11 cellular contexts compared by ENCODE assay signal in genomic region chr11:59152312-59152967, GRCh38. TPM values are rescaled to one million over a fixed set of nuclear protein-coding genes. Genes with fewer than 3 reads are reported as not detected.
DNase-seq lines count a peak whose midpoint lies in the region; ATAC-seq and TF ChIP-seq lines count a peak whose summit lies in the region.
"Had no signal": no experiment of that assay in that cellular context is flagged by ENCODE, and none has a peak within 500 bp of the region (broad histone marks: within the 10 kb centered on the region; RNA-seq: fewer than 3 reads in every experiment).

No MANE protein-coding gene starts in this region.

- H3K4me1 Mint-ChIP-seq in activated CD4-positive, alpha-beta T cell treated with anti-CD3 and anti-CD28 coated beads, Interleukin-2, amount 10 ng/mL, durations not matched to agents 7 days and 5 days, result peaks cover 57% of the 10 kb centered on the region
- H3K4me1 Mint-ChIP-seq in memory B cell, result peaks cover 35% of the 10 kb centered on the region
- H3K4me1 Mint-ChIP-seq in chondrocyte (ENCODE audit: low read depth), result no peaks in the 10 kb centered on the region

- POLR2A ChIA-PET in activated CD4-positive, alpha-beta T cell treated with anti-CD3 and anti-CD28 coated beads, Interleukin-2, amount 10 ng/mL, durations not matched to agents 7 days and 5 days (lab: Charles Lee), result interaction anchor here (1.7 kb wide), 1 partner anchor 10 kb away, joined by 9 read pairs; the partner anchor contains the start of gene FAM111A

- H3K36me3 Mint-ChIP-seq in activated CD4-positive, alpha-beta T cell treated with anti-CD3 and anti-CD28 coated beads, Interleukin-2, amount 10 ng/mL, durations not matched to agents 7 days and 5 days (ENCODE audit: low read depth), result peaks cover 64% of the 10 kb centered on the region
- H3K36me3 Mint-ChIP-seq in memory B cell, result no peaks in the 10 kb centered on the region
- H3K36me3 Mint-ChIP-seq in chondrocyte (ENCODE audit: low read depth), result peaks cover 7% of the 10 kb centered on the region

- ATAC-seq in GM21515 (IDR thresholded peaks at IDR 0.05; ENCODE audit: unreplicated experiment), result peak; percentile 80
- ATAC-seq in HG03342 (IDR thresholded peaks at IDR 0.05; ENCODE audit: unreplicated experiment), result peak; percentile 65
- peak; percentile 74 for ATAC-seq in memory B cell (ENCODE audit: low read depth)
- ATAC-seq: foreskin keratinocyte; naive thymus-derived CD8-positive, alpha-beta T cell had no signal

- H3K4me3 Mint-ChIP-seq in activated CD4-positive, alpha-beta T cell treated with anti-CD3 and anti-CD28 coated beads, Interleukin-2, amount 10 ng/mL, durations not matched to agents 7 days and 5 days, result peak overlapping the region; percentile 55
- peak overlapping the region; percentile 87 for H3K4me3 Mint-ChIP-seq in memory B cell
- H3K4me3 Mint-ChIP-seq in chondrocyte (ENCODE audit: unreplicated experiment), result no peak overlapping the region

- CTCF ChIA-PET in activated CD4-positive, alpha-beta T cell treated with anti-CD3 and anti-CD28 coated beads, Interleukin-2, amount 10 ng/mL, durations not matched to agents 7 days and 5 days (lab: Charles Lee), result interaction anchor here (1.2 to 2.4 kb wide), 3 partner anchors 12 to 19 kb away, joined by 3 to 9 read pairs (median 4); partner anchors contain the start of gene DTX4

- H3K27ac Mint-ChIP-seq in activated CD4-positive, alpha-beta T cell treated with anti-CD3 and anti-CD28 coated beads, Interleukin-2, amount 10 ng/mL, durations not matched to agents 7 days and 5 days, result peak overlapping the region; percentile 84
- H3K27ac Mint-ChIP-seq in memory B cell (peak overlapping the region; percentile 88), chondrocyte (ENCODE audit: unreplicated experiment) (no peak overlapping the region)

- no peaks in the 10 kb centered on the region for H3K9me3 Mint-ChIP-seq in activated CD4-positive, alpha-beta T cell treated with anti-CD3 and anti-CD28 coated beads, Interleukin-2, amount 10 ng/mL, durations not matched to agents 7 days and 5 days
- no peaks in the 10 kb centered on the region for H3K9me3 Mint-ChIP-seq in memory B cell
- no peaks in the 10 kb centered on the region for H3K9me3 Mint-ChIP-seq in chondrocyte (ENCODE audit: low read depth)
- H3K9me3 Mint-ChIP-seq: naive thymus-derived CD8-positive, alpha-beta T cell had no signal

- TF ChIP-seq CTCF in chondrocyte (IDR thresholded peaks at IDR 0.05), result no peak

- DNase-seq in activated CD4-positive, alpha-beta T cell treated with anti-CD3 and anti-CD28 coated beads, Interleukin-2, amount 10 ng/mL, durations not matched to agents 7 days and 5 days, result peak; percentile 23
- DNase-seq in activated CD4-positive, alpha-beta T cell treated with anti-CD3 and anti-CD28 coated beads, Interleukin-2, amount 50 U/mL, for 4 hours, result no peak
- no peak for DNase-seq in memory B cell (ENCODE audit: low spot score in 2 of 2)
- no peak for DNase-seq in 8988T
- no peak for DNase-seq in chondrocyte (ENCODE audit: low spot score)
- no peak for DNase-seq in SHP77 (lab: John Stamatoyannopoulos, UW)
- DNase-seq: foreskin keratinocyte; naive thymus-derived CD8-positive, alpha-beta T cell; NCI-H1092 had no signal

- H3K27me3 Mint-ChIP-seq in activated CD4-positive, alpha-beta T cell treated with anti-CD3 and anti-CD28 coated beads, Interleukin-2, amount 10 ng/mL, durations not matched to agents 7 days and 5 days, result no peaks in the 10 kb centered on the region
- no peaks in the 10 kb centered on the region for H3K27me3 Mint-ChIP-seq in memory B cell
- peaks cover 2% of the 10 kb centered on the region for H3K27me3 Mint-ChIP-seq in chondrocyte (ENCODE audit: low read depth)
- H3K27me3 Mint-ChIP-seq: naive thymus-derived CD8-positive, alpha-beta T cell had no signal

RNA-seq across cellular contexts. Expression of gene FAM111A, which starts 9.8 kb away (rescaled TPM):
- 100 to 1,000 TPM; 208 to 258 TPM for total RNA-seq in activated CD4-positive, alpha-beta T cell treated with anti-CD3 and anti-CD28 coated beads, Interleukin-2, amount 10 ng/mL, durations not matched to agents 7 days and 5 days
- total RNA-seq in chondrocyte, result 10.8 to 22.3 TPM (median 11.6 TPM) in 3 replicates

RNA-seq across cellular contexts. Expression of gene DTX4, which starts 19.5 kb away (rescaled TPM):
- total RNA-seq in activated CD4-positive, alpha-beta T cell treated with anti-CD3 and anti-CD28 coated beads, Interleukin-2, amount 10 ng/mL, durations not matched to agents 7 days and 5 days, result under 1 TPM; 0.62 to 0.69 TPM
- 3.1 to 4.4 TPM (median 3.4 TPM) in 3 replicates for total RNA-seq in chondrocyte

RNA-seq across cellular contexts. Expression of gene FAM111B, which starts 45.4 kb away (rescaled TPM):
- 100 to 1,000 TPM in 1 of 2 experiments, 10 to 100 TPM in 1; 95.8 to 106 TPM for total RNA-seq in activated CD4-positive, alpha-beta T cell treated with anti-CD3 and anti-CD28 coated beads, Interleukin-2, amount 10 ng/mL, durations not matched to agents 7 days and 5 days
- 1.3 to 7.6 TPM (median 1.6 TPM) in 3 replicates for total RNA-seq in chondrocyte

Comparison
In these comparisons a context has a peak if more than half of its experiments do, and no peak if none do; other contexts are left out.
1. RNA of gene FAM111B, which starts 45.4 kb away (total RNA-seq): 95.8 to 106 TPM in activated CD4-positive, alpha-beta T cell treated with anti-CD3 and anti-CD28 coated beads, Interleukin-2, amount 10 ng/mL, durations not matched to agents 7 days and 5 days; 1.3 to 7.6 TPM in chondrocyte; every median in the first group is over 10 times any median in the second.
2. Peak in every context shown above with its lines, with median percentiles within 50 percentile points of each other: ATAC-seq.